ENCODE assay signal across 1 cellular context in genomic region chr7:136245327-136246004, GRCh38.
TF ChIP-seq lines count a peak whose summit lies in the region.

No MANE protein-coding gene starts in this region.

TF ChIP-seq in K562, 482 proteins besides CTCF, POLR2A, EP300 and RAD21 (continued from another document and continues in another):
- TF ChIP-seq CEBPZ (IDR thresholded peaks at IDR 0.05; ENCODE audit: borderline replicate concordance, low read depth, low read length) (no peak), DIDO1 (tag; IDR thresholded peaks at IDR 0.05; ENCODE audit: low read depth) (no peak), MED1 (CRISPR knock-in tag; IDR thresholded peaks at IDR 0.05; ENCODE audit: borderline replicate concordance) (no peak), HNRNPLL (IDR thresholded peaks at IDR 0.05; ENCODE audit: low read depth, low read length, poor library complexity, severe bottlenecking) (no peak), POLR3A (IDR thresholded peaks at IDR 0.05; ENCODE audit: borderline replicate concordance, extremely low read depth, insufficient read depth, insufficient read length) (no peak), NFXL1 (CRISPR knock-in tag; IDR thresholded peaks at IDR 0.05) (no peak), KAT2B (IDR thresholded peaks at IDR 0.05; ENCODE audit: low read depth, low read length) (no peak), GATAD2B (IDR thresholded peaks at IDR 0.05; ENCODE audit: borderline replicate concordance) (peak; percentile 62; the same call in 1 of the 2 replicates), ZNF239 (CRISPR knock-in tag; IDR thresholded peaks at IDR 0.05) (peak; percentile 24), HSF4 (CRISPR knock-in tag; IDR thresholded peaks at IDR 0.05; ENCODE audit: borderline replicate concordance) (no peak), BCLAF1 (IDR thresholded peaks at IDR 0.05; ENCODE audit: borderline replicate concordance in 1 of 2, control insufficient read depth in 1 of 2, low read depth in 2 of 2, low read length in 1 of 2) (no peak), ATF2 (CRISPR knock-in tag; IDR thresholded peaks at IDR 0.05) (no peak), XRCC5 (IDR thresholded peaks at IDR 0.05; ENCODE audit: low read depth, low read length) (no peak), TFAM (CRISPR knock-in tag; conservative IDR thresholded peaks at IDR 0.05) (no peak), RBM39 (optimal IDR thresholded peaks at IDR 0.05; ENCODE audit: low read depth, low read length) (no peak), GABPB1 (CRISPR knock-in tag; IDR thresholded peaks at IDR 0.05) (no peak), KDM5B (IDR thresholded peaks at IDR 0.05; ENCODE audit: insufficient replicate concordance, low read depth, low read length) (no peak), NFYB (IDR thresholded peaks at IDR 0.05; ENCODE audit: extremely low read depth, insufficient read length) (no peak), HINFP (tag; conservative IDR thresholded peaks at IDR 0.05; ENCODE audit: low read depth) (no peak), ZNF785 (CRISPR knock-in tag; IDR thresholded peaks at IDR 0.05) (no peak), ELK3 (CRISPR knock-in tag; IDR thresholded peaks at IDR 0.05) (0 out of 2 replicates have a peak, but pooled peaks have one; percentile 10), HNRNPL (IDR thresholded peaks at IDR 0.05; ENCODE audit: low read depth, low read length) (no peak), XRCC4 (IDR thresholded peaks at IDR 0.05; ENCODE audit: extremely low read depth, insufficient read depth, insufficient read length) (no peak), KHSRP (IDR thresholded peaks at IDR 0.05) (no peak), ASH1L (IDR thresholded peaks at IDR 0.05; ENCODE audit: borderline replicate concordance, low read depth, partially characterized antibody) (no peak), HNRNPK (IDR thresholded peaks at IDR 0.05; ENCODE audit: low read depth, low read length, poor library complexity, severe bottlenecking) (no peak), FOS (IDR thresholded peaks at IDR 0.05; ENCODE audit: extremely low read depth, insufficient read length) (no peak), CBX3 (IDR thresholded peaks at IDR 0.05; ENCODE audit: borderline replicate concordance in 1 of 2, low read length in 2 of 2) (peak in 1 of 2 experiments; percentile 63; a peak in 1 of 3 replicates), SMAD4 (CRISPR knock-in tag; conservative IDR thresholded peaks at IDR 0.05) (peak; percentile 84), ZSCAN32 (CRISPR knock-in tag; IDR thresholded peaks at IDR 0.05) (no peak), ZBTB49 (CRISPR knock-in tag; IDR thresholded peaks at IDR 0.05; ENCODE audit: borderline replicate concordance) (no peak), CREBBP (IDR thresholded peaks at IDR 0.05; ENCODE audit: low read depth, low read length) (no peak), ZBTB8A (IDR thresholded peaks at IDR 0.05; ENCODE audit: partially characterized antibody) (no peak), BRD9 (IDR thresholded peaks at IDR 0.05; ENCODE audit: low read depth, partially characterized antibody) (peak; percentile 88), ETV6 (IDR thresholded peaks at IDR 0.05; ENCODE audit: borderline replicate concordance in 1 of 2, low read depth in 2 of 2, low read length in 1 of 2) (no peak), ETV6 (CRISPR knock-in tag; IDR thresholded peaks at IDR 0.05; ENCODE audit: borderline replicate concordance) (no peak), BDP1 (IDR thresholded peaks at IDR 0.05; ENCODE audit: insufficient read depth, insufficient read length) (no peak), GABPA (tag; conservative IDR thresholded peaks at IDR 0.05; ENCODE audit: low read depth) (no peak), ZNF384 (IDR thresholded peaks at IDR 0.05; ENCODE audit: low read depth, low read length) (no peak), OTX1 (CRISPR knock-in tag; IDR thresholded peaks at IDR 0.05) (no peak)
